ENCODE assay signal across 1 cellular context in the genomic region with DNA sequence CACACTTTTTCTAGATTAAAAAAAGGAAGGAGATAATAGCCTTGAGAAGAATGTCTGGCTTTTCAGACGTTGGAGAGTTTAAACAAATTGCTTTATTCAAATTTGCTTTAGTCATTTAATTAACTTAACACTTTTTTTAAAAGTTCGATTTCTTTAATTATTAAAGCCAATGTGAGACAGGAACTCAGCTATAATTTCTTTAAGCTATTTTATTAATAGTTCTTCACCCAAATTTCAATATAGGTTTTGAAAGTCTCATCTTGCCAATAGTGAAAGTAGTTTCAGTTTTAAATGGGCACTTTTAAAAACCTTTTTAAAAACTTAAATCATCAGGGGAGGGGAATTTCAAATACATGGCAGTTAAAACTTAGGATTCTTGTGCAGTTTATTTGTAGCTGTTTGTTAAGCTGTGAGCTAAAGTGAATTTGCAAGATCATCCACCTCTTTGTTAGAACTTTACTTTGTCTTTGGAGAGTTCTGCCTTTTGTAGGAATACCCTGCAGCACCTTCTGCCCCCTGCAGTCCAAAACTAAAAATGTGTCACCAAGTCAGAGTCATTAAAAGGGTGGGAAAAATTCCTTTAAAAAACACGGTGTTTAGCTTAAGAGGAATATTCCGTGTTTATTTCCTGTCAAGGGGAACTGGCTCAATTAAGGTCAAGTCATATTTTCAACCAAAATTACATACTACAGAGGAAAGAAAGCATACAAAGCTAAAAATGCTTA.
TF ChIP-seq lines count a peak whose summit lies in the region.

No MANE protein-coding gene starts in this region.

TF ChIP-seq in HEK293, 187 proteins besides CTCF, POLR2A, EP300 and RAD21 (continued from another document):
- TF ChIP-seq ZNF362 (tag by site-specific recombination; IDR thresholded peaks at IDR 0.05) (no peak), ZNF155 (tag by site-specific recombination; IDR thresholded peaks at IDR 0.05) (no peak), ZNF571 (tag by site-specific recombination; IDR thresholded peaks at IDR 0.05) (no peak), ZNF184 (tag by site-specific recombination; IDR thresholded peaks at IDR 0.05) (no peak), ZFP69B (tag by site-specific recombination; IDR thresholded peaks at IDR 0.05) (no peak)
